Comparison of ENCODE assay signal across 17 cellular contexts in genomic region chr10:3167611-3168330, GRCh38.
"Had no signal": no experiment of that assay in that cellular context is flagged by ENCODE, and none has a peak within 500 bp of the region (broad histone marks: within the 10 kb centered on the region; RNA-seq: fewer than 3 reads in every experiment).

No MANE protein-coding gene starts in this region.

- DNase-seq: colonic mucosa; dermis blood vessel endothelial cell; foreskin melanocyte; head of caudate nucleus; natural killer cell; nucleus accumbens; pancreas; right cardiac atrium; stimulated activated CD4-positive, alpha-beta T cell treated with anti-CD3 and anti-CD28 coated beads, Interleukin-4, amount 100 ng/mL, for 24 hours; stimulated activated naive B cell treated with anti-CD40 and anti-IgM and Interleukin-4, amounts not matched to agents 10 μg/mL and 1 μg/mL and 100 μg/mL, for 72 hours; stimulated activated naive CD8-positive, alpha-beta T cell treated with anti-CD3 and anti-CD28 coated beads, Interleukin-15, amount 100 ng/mL, for 72 hours; testis had no signal

- H3K4me3 ChIP-seq: colonic mucosa, hepatocyte, neural progenitor cell, pancreas, testis, tibial nerve had no signal

- H2AFZ ChIP-seq: hepatocyte, neural progenitor cell had no signal

- H3K27ac Mint-ChIP-seq: natural killer cell; neural progenitor cell; progenitor cell of endocrine pancreas; stimulated activated naive B cell treated with anti-CD40 and anti-IgM and Interleukin-4, amounts not matched to agents 10 μg/mL and 1 μg/mL and 100 μg/mL, for 72 hours; stimulated activated naive CD8-positive, alpha-beta T cell treated with anti-CD3 and anti-CD28 coated beads, Interleukin-15, amount 100 ng/mL, for 72 hours had no signal

- H3K9ac ChIP-seq: neural progenitor cell had no signal

- H3K9me3 Mint-ChIP-seq: natural killer cell; neural progenitor cell; stimulated activated naive CD8-positive, alpha-beta T cell treated with anti-CD3 and anti-CD28 coated beads, Interleukin-15, amount 100 ng/mL, for 72 hours had no signal

- H3K4me3 Mint-ChIP-seq: natural killer cell; neural progenitor cell; stimulated activated naive B cell treated with anti-CD40 and anti-IgM and Interleukin-4, amounts not matched to agents 10 μg/mL and 1 μg/mL and 100 μg/mL, for 72 hours; stimulated activated naive CD8-positive, alpha-beta T cell treated with anti-CD3 and anti-CD28 coated beads, Interleukin-15, amount 100 ng/mL, for 72 hours had no signal

- H3K9me3 ChIP-seq: colonic mucosa, pancreas, testis, tibial nerve had no signal

- H3K27ac ChIP-seq: colonic mucosa, hepatocyte, neural progenitor cell, pancreas, testis, tibial nerve had no signal

- ATAC-seq: natural killer cell; pancreas; right cardiac atrium; stimulated activated naive B cell treated with anti-CD40 and anti-IgM and Interleukin-4, amounts not matched to agents 10 μg/mL and 1 μg/mL and 100 μg/mL, for 72 hours; stimulated activated naive CD8-positive, alpha-beta T cell treated with anti-CD3 and anti-CD28 coated beads, Interleukin-15, amount 100 ng/mL, for 72 hours had no signal

- H3K27me3 ChIP-seq: colonic mucosa, hepatocyte, neural progenitor cell, pancreas, testis, tibial nerve had no signal

- H3K4me2 ChIP-seq: hepatocyte, neural progenitor cell had no signal

- H3K27me3 Mint-ChIP-seq: progenitor cell of endocrine pancreas; stimulated activated naive B cell treated with anti-CD40 and anti-IgM and Interleukin-4, amounts not matched to agents 10 μg/mL and 1 μg/mL and 100 μg/mL, for 72 hours; stimulated activated naive CD8-positive, alpha-beta T cell treated with anti-CD3 and anti-CD28 coated beads, Interleukin-15, amount 100 ng/mL, for 72 hours had no signal

- FAIRE-seq: endothelial cell of umbilical vein, pancreas had no signal

- H3K36me3 ChIP-seq: neural progenitor cell had no signal
